ENCODE assay signal across 6 cellular contexts in genomic region chr6:141048451-141048850, GRCh38.
"Had no signal": no experiment of that assay in that cellular context is flagged by ENCODE, and none has a peak within 500 bp of the region (broad histone marks: within the 10 kb centered on the region; RNA-seq: fewer than 3 reads in every experiment).

No MANE protein-coding gene starts in this region.

- DNase-seq: H9, HCEC 1CT, KBM-7 had no signal

- H3K4me3 ChIP-seq: GM23338 had no signal

- ATAC-seq: GM23338, HepG2 had no signal

- H3K27ac Mint-ChIP-seq: GM23338, H9, IgD-negative memory B cell had no signal

- H3K36me3 Mint-ChIP-seq: IgD-negative memory B cell had no signal

- H3K4me1 Mint-ChIP-seq: GM23338, H9, IgD-negative memory B cell had no signal

- H3K4me3 Mint-ChIP-seq: GM23338, H9, IgD-negative memory B cell had no signal

- H3K9me3 Mint-ChIP-seq: IgD-negative memory B cell had no signal

- H3K27me3 Mint-ChIP-seq: IgD-negative memory B cell had no signal
